In the genomic region with DNA sequence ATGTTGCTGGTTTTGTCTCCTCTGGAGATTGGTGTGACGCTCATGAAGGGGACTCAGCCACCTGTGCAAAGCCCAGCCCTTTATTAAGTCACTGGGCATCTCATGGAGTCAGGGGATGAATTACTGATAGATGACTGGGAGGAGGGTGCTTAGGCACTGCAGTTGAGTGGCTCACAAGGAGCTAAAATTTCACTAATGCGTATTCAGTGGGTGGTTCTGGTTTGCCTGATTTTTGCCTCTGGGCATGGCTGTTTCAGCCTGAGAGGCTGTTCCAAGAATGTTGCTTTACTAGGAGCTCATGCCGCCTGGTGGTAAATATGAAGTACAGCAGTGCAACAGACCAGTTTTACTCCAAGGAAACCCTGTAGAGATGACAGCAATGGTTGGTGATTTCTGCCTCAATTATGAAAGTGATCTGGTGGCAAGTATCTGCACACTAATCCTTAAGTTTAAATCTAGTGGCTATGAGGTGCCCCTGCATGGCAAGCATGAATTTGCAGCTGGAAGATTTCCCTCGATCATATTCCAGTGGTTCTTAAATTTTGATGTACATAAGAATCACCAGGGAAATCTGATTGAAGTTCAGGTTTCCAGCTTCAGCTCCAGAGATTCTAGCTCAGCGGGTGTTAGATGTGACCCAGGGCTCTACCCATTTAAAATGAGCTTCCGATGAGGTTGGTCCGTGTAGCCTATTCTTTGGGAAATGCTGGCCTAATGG, we compare ENCODE assay signal across 8 cellular contexts. TPM values are rescaled to one million over a fixed set of nuclear protein-coding genes. Genes with fewer than 3 reads are reported as not detected.
DNase-seq lines count a peak whose midpoint lies in the region; ATAC-seq and FAIRE-seq lines count a peak whose summit lies in the region.

No MANE protein-coding gene starts in this region.

- intact Hi-C loops in left ventricle myocardium superior (cut with micrococcal nuclease) = loop anchor here (1.0 kb wide), 1 partner anchor 97 kb away; no protein-coding TSS in a partner anchor

- no peaks in the 10 kb centered on the region for H3K27me3 ChIP-seq in rectal smooth muscle tissue (ENCODE audit: control insufficient read depth, insufficient read depth, low read length)

- peaks cover 7% of the 10 kb centered on the region for H3K36me3 ChIP-seq in rectal smooth muscle tissue (ENCODE audit: control insufficient read depth, insufficient read depth, low read length)

- no peak overlapping the region for H3K4me3 ChIP-seq in rectal smooth muscle tissue (ENCODE audit: low read length)

- FAIRE-seq in RCC 7860 (lab: Jason Lieb, UNC) = peak; percentile 45

- H3K4me1 ChIP-seq in rectal smooth muscle tissue (ENCODE audit: control insufficient read depth, insufficient read depth, low read length) = peaks cover 10% of the 10 kb centered on the region

- H3K27ac ChIP-seq in rectal smooth muscle tissue (ENCODE audit: low read depth, low read length) = peak overlapping the region; percentile 29

- peak; percentile 53 for ATAC-seq in GM21447 (IDR thresholded peaks at IDR 0.05; ENCODE audit: unreplicated experiment)
- ATAC-seq in left ventricle myocardium superior = peak; percentile 75
- ATAC-seq in HG03469 (IDR thresholded peaks at IDR 0.05; ENCODE audit: unreplicated experiment) = no peak

- no peak overlapping the region for H3K9ac ChIP-seq in rectal smooth muscle tissue (ENCODE audit: low read length)

- DNase-seq in DMS153 treated with DMSO at 0.1 percent for 48 hours (lab: John Stamatoyannopoulos, UW; ENCODE audit: unreplicated experiment) (peak; percentile 60), LHCN-M2 (ENCODE audit: low read depth) (peak; percentile 75), RCC 7860 (ENCODE audit: low spot score) (peak; percentile 66), amniotic epithelial cell (ENCODE audit: low read depth) (peak; percentile 71), left ventricle myocardium superior (no peak)

RNA-seq across cellular contexts. Expression of a gene that starts 19.9 kb away (rescaled TPM):
- 105 and 119 TPM in 2 replicates for total RNA-seq in LHCN-M2 (2014; rRNA removed)
- polyA plus RNA-seq in LHCN-M2 (2012) = 236 TPM
- total RNA-seq in left ventricle myocardium superior = 53.5 TPM

RNA-seq across cellular contexts. Expression of a gene that starts 52.7 kb away (rescaled TPM):
- total RNA-seq in LHCN-M2 (2014; rRNA removed) (57.1 and 69.0 TPM in 2 replicates), left ventricle myocardium superior (2.4 TPM)
- 9.3 TPM for polyA plus RNA-seq in LHCN-M2 (2012)

RNA-seq across cellular contexts. Expression of a gene that starts 57.9 kb away (rescaled TPM):
- total RNA-seq in LHCN-M2 (2014; rRNA removed) (55.0 and 55.7 TPM in 2 replicates), left ventricle myocardium superior (4.0 TPM)
- polyA plus RNA-seq in LHCN-M2 (2012) = 13.9 TPM

Comparison
In these comparisons a context has a peak if more than half of its experiments do, and no peak if none do; other contexts are left out.
1. RNA of a gene that starts 52.7 kb away (total RNA-seq): 57.1 to 69.0 TPM in LHCN-M2; 2.4 TPM in left ventricle myocardium superior (single experiment); every median in the first group is over 10 times any median in the second.
2. RNA of a gene that starts 57.9 kb away (total RNA-seq): 55.0 to 55.7 TPM in LHCN-M2; 4.0 TPM in left ventricle myocardium superior (single experiment); every median in the first group is over 10 times any median in the second.